3 cellular contexts compared by ENCODE assay signal in genomic region chr6:160755168-160755567, GRCh38.
A peak's percentile ranks its signal among the peaks of the same experiment; 100 is the strongest.
TF ChIP-seq lines count a peak whose summit lies in the region.

No MANE protein-coding gene starts in this region.

TF ChIP-seq in GM23338, 12 proteins besides CTCF, POLR2A, EP300 and RAD21:
- TF ChIP-seq EZH2 (IDR thresholded peaks at IDR 0.05; ENCODE audit: low read depth, unreplicated experiment) (no peak), REST (IDR thresholded peaks at IDR 0.05; ENCODE audit: unreplicated experiment) (peak; percentile 65)

TF ChIP-seq in HCT116, 20 proteins besides CTCF, POLR2A, EP300 and RAD21:
- TF ChIP-seq POLR2AphosphoS5 (IDR thresholded peaks at IDR 0.05; ENCODE audit: low read depth, low read length) (no peak), REST (IDR thresholded peaks at IDR 0.05; ENCODE audit: low read depth) (peak; percentile 27), FOSL1 (IDR thresholded peaks at IDR 0.05; ENCODE audit: low read depth) (no peak), TCF7L2 (IDR thresholded peaks at IDR 0.05; ENCODE audit: borderline replicate concordance, extremely low read depth, insufficient read depth, insufficient read length) (no peak)

TF ChIP-seq in GM12878, 131 proteins besides CTCF, POLR2A, EP300 and RAD21:
- TF ChIP-seq MTA3 (IDR thresholded peaks at IDR 0.05; ENCODE audit: borderline replicate concordance, low read length) (no peak), REST (IDR thresholded peaks at IDR 0.05; ENCODE audit: low read depth, low read length) (0 out of 2 replicates have a peak, but pooled peaks have one; percentile 33)
